ENCODE assay signal across 13 cellular contexts in genomic region chr2:173205375-173205774, GRCh38.
A peak's percentile ranks its signal among the peaks of the same experiment; 100 is the strongest.
DNase-seq lines count a peak whose midpoint lies in the region; ATAC-seq and TF ChIP-seq lines count a peak whose summit lies in the region.
"Had no signal": no experiment of that assay in that cellular context is flagged by ENCODE, and none has a peak within 500 bp of the region (broad histone marks: within the 10 kb centered on the region; RNA-seq: fewer than 3 reads in every experiment).

No MANE protein-coding gene starts in this region.

- TF ChIP-seq EP300 in gastroesophageal sphincter (IDR thresholded peaks at IDR 0.05), result no peak

- H3K4me1 Mint-ChIP-seq in activated CD8-positive, alpha-beta T cell treated with anti-CD3 and anti-CD28 coated beads, Interleukin-2, amount 10 ng/mL, durations not matched to agents 7 days and 5 days (ENCODE audit: low read depth), result no peaks in the 10 kb centered on the region
- H3K4me1 Mint-ChIP-seq in nephron progenitor cell, result peaks cover 10% of the 10 kb centered on the region

- H3K27me3 ChIP-seq in adrenal gland (no peaks in the 10 kb centered on the region), gastroesophageal sphincter (no peaks in the 10 kb centered on the region), muscle layer of colon (ENCODE audit: control insufficient read depth in 1 of 2, insufficient read depth in 2 of 2, low read length in 2 of 2) (no peaks in the 10 kb centered on the region), tibial artery (no peaks in the 10 kb centered on the region)

- no peak overlapping the region for H3K27ac ChIP-seq in adrenal gland
- peak overlapping the region; percentile 79 to 95 (median 81) for H3K27ac ChIP-seq in gastroesophageal sphincter
- peak overlapping the region; percentile 87 for H3K27ac ChIP-seq in muscle layer of colon (ENCODE audit: low read depth, low read length)
- peak overlapping the region; percentile 76 to 77 for H3K27ac ChIP-seq in tibial artery

- H3K9me3 ChIP-seq in adrenal gland (replicated peaks in 1 of 3), result no peaks in the 10 kb centered on the region
- H3K9me3 ChIP-seq in gastroesophageal sphincter, result no peaks in the 10 kb centered on the region
- H3K9me3 ChIP-seq in muscle layer of colon (ENCODE audit: low read length), result no peaks in the 10 kb centered on the region
- no peaks in the 10 kb centered on the region for H3K9me3 ChIP-seq in tibial artery

- H3K27ac Mint-ChIP-seq in activated CD8-positive, alpha-beta T cell treated with anti-CD3 and anti-CD28 coated beads, Interleukin-2, amount 10 ng/mL, durations not matched to agents 7 days and 5 days, result no peak overlapping the region
- H3K27ac Mint-ChIP-seq in nephron progenitor cell, result no peak overlapping the region
- H3K27ac Mint-ChIP-seq: CD8-positive, alpha-beta memory T cell; IgD-negative memory B cell had no signal

- ATAC-seq in gastroesophageal sphincter, result peak; percentile 99
- ATAC-seq in activated CD8-positive, alpha-beta T cell treated with anti-CD3 and anti-CD28 coated beads, Interleukin-2, amount 10 ng/mL, durations not matched to agents 7 days and 5 days, result no peak

- peak in 5 of 7 donors; percentile 29 to 77 (median 46) for DNase-seq in adrenal gland
- DNase-seq in tibial artery, result peak; percentile 93 to 95
- no peak for DNase-seq in activated CD8-positive, alpha-beta T cell treated with anti-CD3 and anti-CD28 coated beads, Interleukin-2, amount 10 ng/mL, durations not matched to agents 7 days and 5 days
- DNase-seq in NCI-H187 treated with DMSO at 0.1 percent for 48 hours (lab: John Stamatoyannopoulos, UW), result no peak
- no peak for DNase-seq in nephron progenitor cell
- no peak for DNase-seq in activated CD4-positive, alpha-beta T cell treated with anti-CD3 and anti-CD28 coated beads, Interleukin-2, amount 50 U/mL, for 48 hours
- DNase-seq: activated CD4-positive, alpha-beta T cell treated with anti-CD3 and anti-CD28 coated beads for 48 hours; CD8-positive, alpha-beta memory T cell; GOT3 had no signal

- H3K9me3 Mint-ChIP-seq in activated CD8-positive, alpha-beta T cell treated with anti-CD3 and anti-CD28 coated beads, Interleukin-2, amount 10 ng/mL, durations not matched to agents 7 days and 5 days (ENCODE audit: insufficient read depth), result no peaks in the 10 kb centered on the region
- H3K9me3 Mint-ChIP-seq in nephron progenitor cell, result no peaks in the 10 kb centered on the region
- H3K9me3 Mint-ChIP-seq: CD8-positive, alpha-beta memory T cell; IgD-negative memory B cell had no signal

- no peak overlapping the region for H3K4me3 ChIP-seq in adrenal gland
- no peak overlapping the region for H3K4me3 ChIP-seq in gastroesophageal sphincter
- no peak overlapping the region for H3K4me3 ChIP-seq in muscle layer of colon (ENCODE audit: low read depth in 1 of 2, low read length in 2 of 2)
- H3K4me3 ChIP-seq in tibial artery, result no peak overlapping the region
- H3K4me3 ChIP-seq: smooth muscle cell had no signal

- TF ChIP-seq POLR2A in adrenal gland (IDR thresholded peaks at IDR 0.05) (no peak), gastroesophageal sphincter (IDR thresholded peaks at IDR 0.05) (no peak)

- H3K36me3 Mint-ChIP-seq in activated CD8-positive, alpha-beta T cell treated with anti-CD3 and anti-CD28 coated beads, Interleukin-2, amount 10 ng/mL, durations not matched to agents 7 days and 5 days (ENCODE audit: low read depth), result peaks cover 4% of the 10 kb centered on the region
- H3K36me3 Mint-ChIP-seq in nephron progenitor cell (ENCODE audit: low read depth), result peaks cover 19% of the 10 kb centered on the region
- H3K36me3 Mint-ChIP-seq: CD8-positive, alpha-beta memory T cell had no signal

- H3K36me3 ChIP-seq in adrenal gland (replicated peaks in 1 of 2) (no peaks in the 10 kb centered on the region), gastroesophageal sphincter (peaks cover 0 to 5% of the 10 kb centered on the region in 2 donors), muscle layer of colon (ENCODE audit: insufficient read depth, low read length) (no peaks in the 10 kb centered on the region), tibial artery (peaks cover 0 to 5% (median 0%) of the 10 kb centered on the region in 3 donors)

- 62 to 76% (median 64%) methylated on average over 2 of the region's 2 CpGs for WGBS in adrenal gland, 4 donors
- 18 to 20% methylated on average over 2 of the region's 2 CpGs for WGBS in gastroesophageal sphincter (ENCODE audit: low coverage in 1 of 2), 2 donors

- CTCF ChIA-PET in activated CD8-positive, alpha-beta T cell treated with anti-CD3 and anti-CD28 coated beads, Interleukin-2, amount 10 ng/mL, durations not matched to agents 7 days and 5 days (lab: Charles Lee), result interaction anchor here (15.0 kb wide), 1 partner anchor 177 kb away, joined by 340 read pairs; no protein-coding TSS in a partner anchor

- no peak overlapping the region for H3K4me3 Mint-ChIP-seq in activated CD8-positive, alpha-beta T cell treated with anti-CD3 and anti-CD28 coated beads, Interleukin-2, amount 10 ng/mL, durations not matched to agents 7 days and 5 days
- no peak overlapping the region for H3K4me3 Mint-ChIP-seq in nephron progenitor cell
- H3K4me3 Mint-ChIP-seq: CD8-positive, alpha-beta memory T cell; IgD-negative memory B cell had no signal

- no peak for TF ChIP-seq CTCF in adrenal gland (IDR thresholded peaks at IDR 0.05)
- no peak for TF ChIP-seq CTCF in gastroesophageal sphincter (IDR thresholded peaks at IDR 0.05)
- no peak for TF ChIP-seq CTCF in tibial artery (IDR thresholded peaks at IDR 0.05)
- no peak for TF ChIP-seq CTCF in nephron progenitor cell (IDR thresholded peaks at IDR 0.05)

- H3K27me3 Mint-ChIP-seq in activated CD8-positive, alpha-beta T cell treated with anti-CD3 and anti-CD28 coated beads, Interleukin-2, amount 10 ng/mL, durations not matched to agents 7 days and 5 days (ENCODE audit: low read depth), result no peaks in the 10 kb centered on the region
- no peaks in the 10 kb centered on the region for H3K27me3 Mint-ChIP-seq in nephron progenitor cell (ENCODE audit: low read depth, poor library complexity)
- H3K27me3 Mint-ChIP-seq: IgD-negative memory B cell had no signal

- peaks cover 3 to 6% of the 10 kb centered on the region in 2 donors for H3K4me1 ChIP-seq in adrenal gland (replicated peaks in 1 of 2)
- H3K4me1 ChIP-seq in gastroesophageal sphincter, result peaks cover 22 to 90% (median 43%) of the 10 kb centered on the region in 3 donors
- H3K4me1 ChIP-seq in muscle layer of colon (ENCODE audit: insufficient read depth, low read length), result peaks cover 49% of the 10 kb centered on the region
- H3K4me1 ChIP-seq in tibial artery, result peaks cover 0 to 77% (median 44%) of the 10 kb centered on the region in 4 donors

- POLR2A ChIA-PET in activated CD8-positive, alpha-beta T cell treated with anti-CD3 and anti-CD28 coated beads, Interleukin-2, amount 10 ng/mL, durations not matched to agents 7 days and 5 days (lab: Charles Lee), result no interaction called here

- H3K9ac ChIP-seq in muscle layer of colon (ENCODE audit: low read length), result no peak overlapping the region

- intact Hi-C loops in adrenal gland (cut with DNase I) (loop anchor here (10.0 kb wide), 2 partner anchors 121 to 131 kb away; partner anchors contain the start of gene MAP3K20 (in 1 of the 2)), tibial artery (cut with DNase I; ENCODE audit: low total_unique reads) (loop anchor here (5.0 kb wide), 1 partner anchor 128 kb away; the partner anchor contains the start of gene MAP3K20)

Comparison
In these comparisons a context has a peak if more than half of its experiments do, and no peak if none do; other contexts are left out.
1. DNase-seq: peak in adrenal gland (5 of 7) and tibial artery (2 of 2); none in activated CD8-positive, alpha-beta T cell treated with anti-CD3 and anti-CD28 coated beads, Interleukin-2, amount 10 ng/mL, durations not matched to agents 7 days and 5 days (single experiment), NCI-H187 treated with DMSO at 0.1 percent for 48 hours (single experiment), nephron progenitor cell (single experiment) and activated CD4-positive, alpha-beta T cell treated with anti-CD3 and anti-CD28 coated beads, Interleukin-2, amount 50 U/mL, for 48 hours (0 of 2).
2. H3K27ac ChIP-seq: peak in gastroesophageal sphincter (4 of 4), muscle layer of colon (single experiment) and tibial artery (2 of 2); none in adrenal gland (0 of 5).